In the genomic region with DNA sequence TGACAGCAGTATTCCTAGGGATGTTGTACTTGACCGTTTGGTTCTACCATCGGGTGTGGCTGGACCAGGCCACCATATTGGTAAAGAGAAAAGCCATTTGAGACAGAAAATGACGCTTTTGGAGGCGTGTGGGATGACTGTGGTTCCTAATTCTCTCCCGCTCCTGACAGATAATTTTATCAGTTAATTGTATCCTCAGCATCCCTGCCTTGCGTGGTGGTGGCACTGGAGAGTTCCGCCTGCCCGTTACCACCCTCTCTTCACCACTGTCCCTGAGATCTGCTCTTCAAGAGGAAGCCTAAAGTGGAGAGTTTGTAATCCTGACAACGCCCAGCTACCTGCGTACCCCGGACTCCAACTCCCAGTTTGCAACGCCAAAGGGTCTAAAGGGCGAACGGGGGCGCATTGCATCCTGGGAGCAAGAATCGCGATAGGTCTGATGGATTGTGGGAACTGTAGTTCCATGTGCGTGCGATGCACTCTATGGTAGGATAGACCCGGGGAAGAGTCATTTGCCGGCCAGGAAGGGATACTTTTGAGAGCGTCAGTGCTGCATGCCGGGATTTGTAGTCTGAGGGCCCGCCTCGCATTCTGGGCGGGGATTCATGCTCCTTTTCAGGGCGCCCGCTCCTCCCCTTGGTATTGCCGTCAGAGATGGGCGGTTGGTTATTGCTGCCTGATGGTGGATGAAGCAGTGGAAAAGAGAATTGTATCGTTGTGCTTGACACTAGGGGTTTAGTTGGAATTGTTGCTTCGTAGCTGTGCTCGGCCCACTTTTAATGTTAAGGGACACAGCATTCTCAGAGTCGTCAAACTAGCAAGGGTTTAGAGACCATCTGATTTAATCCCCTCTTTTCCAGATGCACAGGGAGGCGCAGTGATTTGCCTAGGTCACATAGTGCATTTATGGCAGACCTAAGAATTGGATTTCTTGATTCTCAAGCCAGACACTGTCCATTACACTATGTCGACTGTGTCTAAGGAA, we compare ENCODE assay signal across 8 cellular contexts. TPM values are rescaled to one million over a fixed set of nuclear protein-coding genes. Genes with fewer than 3 reads are reported as not detected.
A peak's percentile ranks its signal among the peaks of the same experiment; 100 is the strongest.
DNase-seq lines count a peak whose midpoint lies in the region; ATAC-seq lines count a peak whose summit lies in the region.

No MANE protein-coding gene starts in this region.

- H3K4me3 ChIP-seq in Jurkat, Clone E6-1 (ENCODE audit: low read length) = peak overlapping the region; percentile 93
- peak overlapping the region; percentile 55 to 59 for H3K4me3 ChIP-seq in esophagus (ENCODE audit: low read depth in 1 of 2, low read length in 2 of 2)

- DNase-seq in DMS53 treated with DMSO at 0.1 percent for 48 hours (lab: John Stamatoyannopoulos, UW; ENCODE audit: unreplicated experiment) (peak; percentile 95), OCI-M2 (lab: John Stamatoyannopoulos, UW; ENCODE audit: unreplicated experiment) (peak; percentile 91), mucosa of gallbladder (ENCODE audit: low spot score) (peak; percentile 99)
- peak; percentile 100 for DNase-seq in Jurkat, Clone E6-1 (ENCODE audit: low read depth, low spot score)
- DNase-seq in activated T-cell treated with anti-CD3 and anti-CD28 coated beads, Interleukin-2, amount 50 U/mL, for 1 hour = peak; percentile 93
- DNase-seq in stimulated activated CD8-positive, alpha-beta memory T cell treated with anti-CD3 and anti-CD28 coated beads, Interleukin-4, amount 100 ng/mL, for 24 hours (ENCODE audit: low read depth) = peak; percentile 86

- H3K4me1 ChIP-seq in esophagus (ENCODE audit: control insufficient read depth in 2 of 2, insufficient read depth in 2 of 2, low read length in 1 of 2) = no peaks in the 10 kb centered on the region

- no peaks in the 10 kb centered on the region for H3K36me3 ChIP-seq in esophagus (ENCODE audit: control insufficient read depth in 2 of 2, insufficient read depth in 2 of 2, low read length in 1 of 2)

- peak overlapping the region; percentile 98 to 99 for H3K27ac ChIP-seq in esophagus (ENCODE audit: low read depth in 2 of 2, low read length in 1 of 2)

- H3K27me3 ChIP-seq in esophagus (ENCODE audit: control insufficient read depth in 1 of 2, insufficient read depth in 2 of 2, low read length in 2 of 2) = no peaks in the 10 kb centered on the region

- peak; percentile 47 for ATAC-seq in GM21717 (IDR thresholded peaks at IDR 0.05; ENCODE audit: unreplicated experiment)

- WGBS in esophagus, 2 donors = 5% methylated on average over 36 of the region's 36 CpGs

- no peaks in the 10 kb centered on the region for H3K9me3 ChIP-seq in esophagus (ENCODE audit: control insufficient read depth in 2 of 2, insufficient read depth in 1 of 2, low read depth in 1 of 2, low read length in 1 of 2)

RNA-seq across cellular contexts. Expression of a gene that starts 1.0 kb away (rescaled TPM):
- 56.4 TPM for polyA plus RNA-seq in Jurkat, Clone E6-1 (2012; ENCODE audit: insufficient read depth, insufficient read length)
- 1 to 10 TPM; 8.6 to 9.1 TPM for polyA plus RNA-seq in esophagus
- 44.5 TPM for total RNA-seq in mucosa of gallbladder

RNA-seq across cellular contexts. Expression of a gene that starts 49.4 kb away (rescaled TPM):
- 13.9 TPM for polyA plus RNA-seq in Jurkat, Clone E6-1 (2012; ENCODE audit: insufficient read depth, insufficient read length)
- polyA plus RNA-seq in esophagus = 10 to 100 TPM in 1 of 2 donors, 1 to 10 TPM in 1; 9.4 to 15.6 TPM
- total RNA-seq in mucosa of gallbladder = 10.9 TPM

RNA-seq across cellular contexts. Expression of a gene that starts 53.5 kb away (rescaled TPM):
- polyA plus RNA-seq in Jurkat, Clone E6-1 (2012; ENCODE audit: insufficient read depth, insufficient read length) = not detected
- not detected for polyA plus RNA-seq in esophagus
- total RNA-seq in mucosa of gallbladder = not detected

RNA-seq across cellular contexts. Expression of a gene that starts 54.8 kb away (rescaled TPM):
- polyA plus RNA-seq in Jurkat, Clone E6-1 (2012; ENCODE audit: insufficient read depth, insufficient read length) = 92.1 TPM
- polyA plus RNA-seq in esophagus = 10 to 100 TPM; 33.0 to 52.3 TPM
- total RNA-seq in mucosa of gallbladder = 113 TPM

Comparison
In these comparisons a context has a peak if more than half of its experiments do, and no peak if none do; other contexts are left out.
1. Peak in every context shown above with its lines: DNase-seq, ATAC-seq, H3K4me3 ChIP-seq and H3K27ac ChIP-seq.